In the genomic region with DNA sequence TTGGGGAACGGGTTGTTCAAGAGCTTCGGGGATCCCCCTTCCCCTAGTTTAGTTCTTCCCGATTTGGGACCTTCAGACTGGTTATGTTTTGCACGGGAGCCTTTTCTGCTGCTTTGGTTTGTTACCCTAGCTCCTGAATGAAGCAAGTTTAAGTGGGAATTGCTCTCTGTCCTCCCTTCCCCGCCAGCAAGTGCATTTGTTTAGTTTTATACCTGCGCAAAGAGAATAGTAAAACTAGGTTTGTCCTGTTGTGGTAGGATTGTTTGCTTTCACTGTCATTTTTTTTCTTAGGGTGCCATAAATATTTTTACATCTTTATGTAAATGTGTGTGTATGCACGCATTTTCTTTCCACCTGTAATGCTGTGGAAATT, we compare ENCODE assay signal across 8 cellular contexts. TPM values are rescaled to one million over a fixed set of nuclear protein-coding genes. Genes with fewer than 3 reads are reported as not detected.
DNase-seq lines count a peak whose midpoint lies in the region; ATAC-seq, FAIRE-seq and TF ChIP-seq lines count a peak whose summit lies in the region.

No MANE protein-coding gene starts in this region.

- no TSS peak for BruUV-seq in Calu3 (replicated peaks; lab: Mats Ljungman, UMichigan)

- no peak for FAIRE-seq in GM12891 (lab: Jason Lieb, UNC)

- peak overlapping the region; percentile 96 for H2AFZ ChIP-seq in neural progenitor cell (replicated peaks)

- H3K27ac Mint-ChIP-seq in Calu3 (ENCODE audit: unreplicated experiment) (peak overlapping the region; percentile 89), endodermal cell (no peak overlapping the region), neural progenitor cell (peak overlapping the region; percentile 31)

- peaks cover 14% of the 10 kb centered on the region for H3K79me2 ChIP-seq in neural progenitor cell (ENCODE audit: low read depth)

- no peaks in the 10 kb centered on the region for H3K27me3 ChIP-seq in endodermal cell (ENCODE audit: control insufficient read depth, insufficient read depth, low read length, poor library complexity, severe bottlenecking)
- peaks cover 26% of the 10 kb centered on the region for H3K27me3 ChIP-seq in neural progenitor cell

- peak overlapping the region; percentile 67 for H3K9ac ChIP-seq in endodermal cell (ENCODE audit: extremely low read depth, low read length, poor library complexity, severe bottlenecking)
- peak overlapping the region; percentile 38 for H3K9ac ChIP-seq in neural progenitor cell

- H3K4me3 Mint-ChIP-seq in Calu3 (ENCODE audit: low read depth, unreplicated experiment) (peak overlapping the region; percentile 95), endodermal cell (peak overlapping the region; percentile 84), neural progenitor cell (peak overlapping the region; percentile 90)

- H3K4me1 ChIP-seq in endodermal cell (ENCODE audit: control insufficient read depth, insufficient read depth, low read length) (no peaks in the 10 kb centered on the region), neural progenitor cell (peaks cover 22% of the 10 kb centered on the region)

- no peaks in the 10 kb centered on the region for H3F3A ChIP-seq in neural progenitor cell (ENCODE audit: low read depth)

- H3K9me3 Mint-ChIP-seq in Calu3 (ENCODE audit: low read depth, unreplicated experiment) (no peaks in the 10 kb centered on the region), endodermal cell (no peaks in the 10 kb centered on the region), neural progenitor cell (no peaks in the 10 kb centered on the region)

- CTCF ChIA-PET in Calu3 (lab: Charles Lee): interaction anchor here (0.6 to 3.4 kb wide), 6 partner anchors 16 to 65 kb away, joined by 3 to 13 read pairs (median 6); no protein-coding TSS in a partner anchor

- H3K9me3 ChIP-seq in endodermal cell (ENCODE audit: control insufficient read depth, low read length): no peaks in the 10 kb centered on the region
- H3K9me3 ChIP-seq in neural progenitor cell (ENCODE audit: low read depth): no peaks in the 10 kb centered on the region

- intact Hi-C loops in Calu3 (cut with micrococcal nuclease; ENCODE audit: unreplicated experiment): no loop called here

- TF ChIP-seq POLR2A in GM12891 (IDR thresholded peaks at IDR 0.05; ENCODE audit: low read depth, low read length): no peak

- DNase-seq in Calu3 (no peak), OCI-M1 (lab: John Stamatoyannopoulos, UW) (peak; percentile 50), endodermal cell (no peak), neural progenitor cell (ENCODE audit: low spot score) (no peak), medulla oblongata (ENCODE audit: extremely low spot score) (no peak), GM12891 (ENCODE audit: insufficient read length, low spot score) (no peak)

- peaks cover 5% of the 10 kb centered on the region for H4K20me1 ChIP-seq in neural progenitor cell (ENCODE audit: low read depth)

- H3K36me3 Mint-ChIP-seq in Calu3 (ENCODE audit: insufficient read depth, unreplicated experiment) (peaks cover 26% of the 10 kb centered on the region), endodermal cell (ENCODE audit: low read depth) (no peaks in the 10 kb centered on the region), neural progenitor cell (no peaks in the 10 kb centered on the region)

- H3K4me1 Mint-ChIP-seq in Calu3 (ENCODE audit: low read depth, unreplicated experiment) (peaks cover 56% of the 10 kb centered on the region), endodermal cell (peaks cover 20% of the 10 kb centered on the region), neural progenitor cell (peaks cover 23% of the 10 kb centered on the region)

- TF ChIP-seq CTCF in Calu3 (IDR thresholded peaks at IDR 0.05; ENCODE audit: unreplicated experiment) (no peak), endodermal cell (conservative IDR thresholded peaks at IDR 0.05) (no peak), neural progenitor cell (IDR thresholded peaks at IDR 0.05) (no peak)

- H3K4me3 ChIP-seq in endodermal cell (ENCODE audit: low read length) (peak overlapping the region; percentile 94), neural progenitor cell (peak overlapping the region; percentile 81)

- H3K36me3 ChIP-seq in endodermal cell (ENCODE audit: control insufficient read depth, insufficient read depth, low read length): no peaks in the 10 kb centered on the region
- no peaks in the 10 kb centered on the region for H3K36me3 ChIP-seq in neural progenitor cell

- peak overlapping the region; percentile 82 for H3K4me2 ChIP-seq in neural progenitor cell

- H3K27ac ChIP-seq in endodermal cell (ENCODE audit: low read depth, low read length): no peak overlapping the region
- no peak overlapping the region for H3K27ac ChIP-seq in neural progenitor cell

- no peak for ATAC-seq in GM19023 (IDR thresholded peaks at IDR 0.05; ENCODE audit: unreplicated experiment)
- ATAC-seq in HG02884 (IDR thresholded peaks at IDR 0.05; ENCODE audit: unreplicated experiment): no peak

- 13 to 40% methylated on average over 2 to 7 of the region's 7 CpGs for WGBS in endodermal cell (ENCODE audit: insufficient coverage in 1 of 2, insufficient read length in 1 of 2), 2 experiments

- H3K27me3 Mint-ChIP-seq in Calu3 (ENCODE audit: unreplicated experiment): no peaks in the 10 kb centered on the region
- H3K27me3 Mint-ChIP-seq in endodermal cell (ENCODE audit: insufficient read depth): peaks cover 15% of the 10 kb centered on the region
- no peaks in the 10 kb centered on the region for H3K27me3 Mint-ChIP-seq in neural progenitor cell (ENCODE audit: insufficient read depth, low read depth)

TF ChIP-seq in GM12891, 5 proteins besides CTCF, POLR2A, EP300 and RAD21:
- no peak for TF ChIP-seq TAF1 (IDR thresholded peaks at IDR 0.05; ENCODE audit: low read depth, low read length)
- no peak for TF ChIP-seq PAX5 (IDR thresholded peaks at IDR 0.05; ENCODE audit: insufficient read depth, low read length, severe bottlenecking)
- no peak for TF ChIP-seq POLR2AphosphoS5 (IDR thresholded peaks at IDR 0.05; ENCODE audit: low read depth, low read length)
- no peak for TF ChIP-seq SPI1 (IDR thresholded peaks at IDR 0.05; ENCODE audit: low read depth, low read length)
- TF ChIP-seq POU2F2 (IDR thresholded peaks at IDR 0.05; ENCODE audit: low read depth, low read length): no peak

RNA-seq across cellular contexts. Expression of a gene that starts 0.7 kb away (rescaled TPM):
- total RNA-seq in Calu3 (2022) (44.3 and 46.1 TPM in 2 replicates), endodermal cell (10 to 100 TPM; 24.3 to 40.1 TPM), neural progenitor cell (ENCODE audit: low replicate concordance) (30.7 and 47.0 TPM in 2 replicates)
- polyA plus RNA-seq in endodermal cell (2013, experiment 1 of 2): 15.8 TPM
- polyA plus RNA-seq in endodermal cell (2013, experiment 2 of 2): 15.9 TPM
- polyA plus RNA-seq in GM12891 (2012; ENCODE audit: low read depth, missing spikeins): 0.03 TPM
